Comparison of ENCODE assay signal across 26 cellular contexts in genomic region chr3:133709139-133709538, GRCh38. TPM values are rescaled to one million over a fixed set of nuclear protein-coding genes. Genes with fewer than 3 reads are reported as not detected.
"Had no signal": no experiment of that assay in that cellular context is flagged by ENCODE, and none has a peak within 500 bp of the region (broad histone marks: within the 10 kb centered on the region; RNA-seq: fewer than 3 reads in every experiment).

No MANE protein-coding gene starts in this region.

- H3K27ac ChIP-seq: left lung, lower lobe of right lung, pancreas, prostate gland, sigmoid colon, spleen, suprapubic skin, thoracic aorta, tibial artery, upper lobe of right lung had no signal

- H3K4me1 ChIP-seq: left lung, lower lobe of right lung, pancreas, prostate gland, sigmoid colon, spleen, tibial artery, upper lobe of right lung had no signal

- DNase-seq: immature natural killer cell; kidney; left colon; left lung; lower lobe of right lung; mammary epithelial cell; mesenchymal stem cell; naive thymus-derived CD8-positive, alpha-beta T cell; nucleus accumbens; pancreas; posterior cingulate gyrus; retina; right cardiac atrium; sigmoid colon; small intestine; spleen; stimulated activated CD4-positive, alpha-beta T cell treated with anti-CD3 and anti-CD28 coated beads, Interleukin-4, amount 100 ng/mL, for 24 hours; stimulated activated naive CD4-positive, alpha-beta T cell; tibial artery; upper lobe of right lung had no signal

- ATAC-seq: left colon; left lung; lower lobe of right lung; naive thymus-derived CD8-positive, alpha-beta T cell; pancreas; right cardiac atrium; stimulated activated effector memory CD8-positive, alpha-beta T cell treated with anti-CD3 and anti-CD28 coated beads, Interleukin-12 subunit alpha, Interleukin-12 subunit beta, amount 100 ng/mL, for 72 hours; upper lobe of right lung had no signal

- H3K27me3 ChIP-seq: left lung, pancreas, sigmoid colon, suprapubic skin, tibial artery, upper lobe of right lung had no signal

- H3K4me3 ChIP-seq: left lung, lower lobe of right lung, pancreas, prostate gland, sigmoid colon, spleen, suprapubic skin, thoracic aorta, tibial artery, upper lobe of right lung had no signal

- H3K9me3 ChIP-seq: left lung, lower lobe of right lung, pancreas, prostate gland, sigmoid colon, spleen, suprapubic skin, thoracic aorta, tibial artery, upper lobe of right lung had no signal

- H3K36me3 ChIP-seq: left lung, lower lobe of right lung, pancreas, prostate gland, sigmoid colon, spleen, suprapubic skin, thoracic aorta, tibial artery, upper lobe of right lung had no signal

- FAIRE-seq: islet of Langerhans, kidney, pancreas, small intestine, urothelium cell line had no signal

RNA-seq across cellular contexts. Expression of gene TF, which starts 37.1 kb away (rescaled TPM):
- polyA plus RNA-seq: immature natural killer cell had no signal
